In genomic region chr2:113142290-113142689, GRCh38 we compare ENCODE assay signal across 40 cellular contexts. TPM values are rescaled to one million over a fixed set of nuclear protein-coding genes. Genes with fewer than 3 reads are reported as not detected.
DNase-seq lines count a peak whose midpoint lies in the region; ATAC-seq, FAIRE-seq and TF ChIP-seq lines count a peak whose summit lies in the region.
"Had no signal": no experiment of that assay in that cellular context is flagged by ENCODE, and none has a peak within 500 bp of the region (broad histone marks: within the 10 kb centered on the region; RNA-seq: fewer than 3 reads in every experiment).

No MANE protein-coding gene starts in this region.

- no peak for DNase-seq in HepG2 (ENCODE audit: low spot score)
- DNase-seq in right lobe of liver: no peak
- DNase-seq in coronary artery (ENCODE audit: low spot score): peak; percentile 29
- peak; percentile 9 for DNase-seq in ecto neural progenitor cell (ENCODE audit: low spot score)
- peak; percentile 12 for DNase-seq in islet precursor cell
- DNase-seq in G401 (ENCODE audit: low spot score): no peak
- DNase-seq in DMS53 (lab: John Stamatoyannopoulos, UW): no peak
- DNase-seq: 8988T; ACHN; AML-193; BE2C; C1 segment of cervical spinal cord; Caco-2; Calu3; CD4-positive, alpha-beta memory T cell; CD4-positive, alpha-beta T cell; CD4-positive, CD25-positive, alpha-beta regulatory T cell; CD8-positive, alpha-beta memory T cell; COR-L47; DMS 273 treated with DMSO at 0.1 percent for 48 hours; DMS153; DMS79; DMS79 treated with DMSO at 0.1 percent for 48 hours; DND-41; EL had no signal

- TF ChIP-seq CTCF in HepG2 (CRISPR knock-in tag; IDR thresholded peaks at IDR 0.05) (no peak), right lobe of liver (IDR thresholded peaks at IDR 0.05) (no peak), coronary artery (IDR thresholded peaks at IDR 0.05) (no peak)

- no peak for TF ChIP-seq RAD21 in HepG2 (CRISPR knock-in tag; IDR thresholded peaks at IDR 0.05)

- FAIRE-seq in HepG2 (lab: Jason Lieb, UNC): no peak
- FAIRE-seq: A204.1, A549, D721Med had no signal

- H3K4me1 ChIP-seq in HepG2 (ENCODE audit: insufficient read depth, low read length) (peaks cover 30% of the 10 kb centered on the region), right lobe of liver (no peaks in the 10 kb centered on the region)
- H3K4me1 ChIP-seq: BE2C had no signal

- no peak overlapping the region for H2AFZ ChIP-seq in HepG2 (ENCODE audit: low read length)

- no peak overlapping the region for H3K4me2 ChIP-seq in HepG2 (ENCODE audit: low read depth, low read length)
- H3K4me2 ChIP-seq: A549; BLaER1; BLaER1 treated with 17β-estradiol and CSF1 and Interleukin-3, amounts not matched to agents 10 nM and 100 nM had no signal

- H3K36me3 ChIP-seq in HepG2 (replicated peaks in 1 of 2; ENCODE audit: control insufficient read depth in 1 of 2, insufficient read depth in 2 of 2, low read length in 2 of 2): no peaks in the 10 kb centered on the region
- no peaks in the 10 kb centered on the region for H3K36me3 ChIP-seq in right lobe of liver
- H3K36me3 ChIP-seq: BE2C; BLaER1; BLaER1 treated with 17β-estradiol and CSF1 and Interleukin-3, amounts not matched to agents 10 nM and 100 nM had no signal

- no peak for TF ChIP-seq POLR2A in HepG2 (IDR thresholded peaks at IDR 0.05; ENCODE audit: insufficient read depth in 1 of 2, low read depth in 2 of 2, low read length in 2 of 2)
- no peak for TF ChIP-seq POLR2A in right lobe of liver (IDR thresholded peaks at IDR 0.05)

- intact Hi-C loops in HepG2 (cut with micrococcal nuclease; ENCODE audit: unreplicated experiment) (no loop called here), right lobe of liver (cut with DNase I) (no loop called here)

- no TSS peak for BruUV-seq in HepG2 (replicated peaks; lab: Mats Ljungman, UMichigan)

- POLR2A ChIA-PET in HepG2 (lab: Yijun Ruan, JAX): interaction anchor here (1.4 to 1.7 kb wide), 2 partner anchors 13 to 23 kb away, joined by 7 read pairs; no protein-coding TSS in a partner anchor

- CTCF ChIA-PET in HepG2 (lab: Yijun Ruan, JAX; ENCODE audit: low intra/inter-chr PET ratio, low total read pairs): no interaction called here

- H4K20me1 ChIP-seq in HepG2 (ENCODE audit: insufficient read depth, low read length): no peaks in the 10 kb centered on the region
- H4K20me1 ChIP-seq: BLaER1; BLaER1 treated with 17β-estradiol and CSF1 and Interleukin-3, amounts not matched to agents 10 nM and 100 nM had no signal

- 35% methylated on average over 2 of the region's 2 CpGs for WGBS in HepG2 (ENCODE audit: low lambda C conversion rate)
- 96% methylated on average over 2 of the region's 2 CpGs for WGBS in right lobe of liver (ENCODE audit: insufficient coverage, low coverage, low lambda C conversion rate, missing lambda C conversion rate)

- H3K27ac ChIP-seq in HepG2 (ENCODE audit: extremely low read length, insufficient read depth, low read length) (no peak overlapping the region), right lobe of liver (no peak overlapping the region), coronary artery (no peak overlapping the region)
- H3K27ac ChIP-seq: 22Rv1; A549; BLaER1; BLaER1 treated with 17β-estradiol and CSF1 and Interleukin-3, amounts not matched to agents 10 nM and 100 nM; C4-2B had no signal

- H3K9ac ChIP-seq in HepG2 (ENCODE audit: insufficient read depth, low read depth, low read length): no peak overlapping the region
- H3K9ac ChIP-seq: BLaER1; BLaER1 treated with 17β-estradiol and CSF1 and Interleukin-3, amounts not matched to agents 10 nM and 100 nM had no signal

- H3K27me3 ChIP-seq in HepG2 (ENCODE audit: control insufficient read depth in 1 of 2, insufficient read depth in 2 of 2, low read length in 2 of 2) (peaks cover 0 to 11% of the 10 kb centered on the region in 2 experiments; a peak in 1 of 5 replicates), right lobe of liver (no peaks in the 10 kb centered on the region)
- H3K27me3 ChIP-seq: BE2C; BLaER1; BLaER1 treated with 17β-estradiol and CSF1 and Interleukin-3, amounts not matched to agents 10 nM and 100 nM had no signal

- H3K79me2 ChIP-seq in HepG2 (ENCODE audit: insufficient read depth, low read length): no peaks in the 10 kb centered on the region

- in situ Hi-C loops in HepG2 (cut with HindIII; ENCODE audit: extremely low pct_ligation_motif_present, low pct_unique_long_range_greater_than_20kb): no loop called here
- in situ Hi-C loops in G401 (cut with HindIII; ENCODE audit: low sequenced_read_pairs): no loop called here

- ATAC-seq in HepG2 (no peak), right lobe of liver (no peak), GM21825 (IDR thresholded peaks at IDR 0.05; ENCODE audit: unreplicated experiment) (no peak)
- ATAC-seq: A549; CD8-positive, alpha-beta T cell had no signal

- H3K9me3 ChIP-seq in HepG2 (ENCODE audit: low read length) (no peaks in the 10 kb centered on the region), right lobe of liver (no peaks in the 10 kb centered on the region)
- H3K9me3 ChIP-seq: BE2C, BLaER1, Caco-2 had no signal

- no peak for TF ChIP-seq EP300 in HepG2 (IDR thresholded peaks at IDR 0.05; ENCODE audit: low read depth in 2 of 2, low read length in 2 of 2)
- TF ChIP-seq EP300 in HepG2 (CRISPR knock-in tag; IDR thresholded peaks at IDR 0.05; ENCODE audit: borderline replicate concordance): no peak

- H3K4me3 ChIP-seq in HepG2 (replicated peaks in 1 of 3; ENCODE audit: insufficient read depth in 1 of 3, low read depth in 2 of 3, low read length in 3 of 3) (no peak overlapping the region), right lobe of liver (no peak overlapping the region), coronary artery (no peak overlapping the region)
- H3K4me3 ChIP-seq: A549; BLaER1; BLaER1 treated with 17β-estradiol and CSF1 and Interleukin-3, amounts not matched to agents 10 nM and 100 nM had no signal

RNA-seq across cellular contexts. Expression of gene IL1RN, which starts 14.9 kb away (rescaled TPM):
- 21.1 and 21.2 TPM in 2 replicates for total RNA-seq in HepG2 (2016; rRNA removed; fragmentation: Illumina TruSeq; extraction: Trizol)
- total RNA-seq in HepG2 (2016; cell fraction: cytosol; rRNA removed; fragmentation: Illumina TruSeq; extraction: Trizol; ENCODE audit: low read depth): 6.3 and 8.3 TPM in 2 replicates
- 21.0 and 24.7 TPM in 2 replicates for total RNA-seq in HepG2 (2016; cell fraction: insoluble cytoplasmic fraction; rRNA removed; fragmentation: Illumina TruSeq; extraction: Trizol)
- total RNA-seq in HepG2 (2016; cell fraction: membrane; rRNA removed; fragmentation: Illumina TruSeq; extraction: Trizol): 18.1 and 19.8 TPM in 2 replicates
- total RNA-seq in HepG2 (2016; cell fraction: nucleus; rRNA removed; fragmentation: Illumina TruSeq; extraction: Trizol): 16.3 and 16.9 TPM in 2 replicates
- polyA plus RNA-seq in HepG2 (2011; rRNA removed): 101 and 142 TPM in 2 replicates
- 92.3 and 115 TPM in 2 replicates for polyA plus RNA-seq in HepG2 (2011; cell fraction: cytosol; rRNA removed)
- 29.8 and 45.4 TPM in 2 replicates for polyA plus RNA-seq in HepG2 (2011; cell fraction: nucleus; rRNA removed)
- 96.1 and 98.3 TPM in 2 replicates for polyA plus RNA-seq in HepG2 (2012)
- polyA plus RNA-seq in HepG2 (2016; cell fraction: cytosol; fragmentation: Illumina TruSeq; extraction: Trizol; ENCODE audit: low read depth): 12.2 and 14.7 TPM in 2 replicates
- polyA plus RNA-seq in HepG2 (2016; cell fraction: insoluble cytoplasmic fraction; fragmentation: Illumina TruSeq; extraction: Trizol; ENCODE audit: low read depth): 46.6 and 48.4 TPM in 2 replicates
- 32.1 and 33.8 TPM in 2 replicates for polyA plus RNA-seq in HepG2 (2016; cell fraction: membrane; fragmentation: Illumina TruSeq; extraction: Trizol; ENCODE audit: low read depth)
- 23.4 and 24.9 TPM in 2 replicates for polyA plus RNA-seq in HepG2 (2016; cell fraction: nucleus; fragmentation: Illumina TruSeq; extraction: Trizol; ENCODE audit: insufficient read depth, low read depth)
- polyA minus RNA-seq in HepG2 (2011; rRNA and poly(A)+ RNA removed; ENCODE audit: low replicate concordance): 0.42 and 94.0 TPM in 2 replicates
- polyA minus RNA-seq in HepG2 (2011; cell fraction: cytosol; rRNA and poly(A)+ RNA removed): 35.5 and 37.1 TPM in 2 replicates
- polyA minus RNA-seq in HepG2 (2011; cell fraction: nucleus; rRNA and poly(A)+ RNA removed): 29.4 and 42.8 TPM in 2 replicates
- total RNA-seq in right lobe of liver: 10 to 100 TPM; 14.5 to 98.1 (median 43.9) TPM
- not detected in 2 replicates for total RNA-seq in G401 (2014; rRNA removed; shearing (Covaris generic))
- total RNA-seq: A172; A673; B cell; Caco-2; CD4-positive, CD25-positive, alpha-beta regulatory T cell; CD8-positive, alpha-beta T cell; Daoy had no signal
- polyA plus RNA-seq: AG04450; BJ; CD4-positive, alpha-beta memory T cell; CD8-positive, alpha-beta memory T cell had no signal

RNA-seq across cellular contexts. Expression of gene PSD4, which starts 31.5 kb away (rescaled TPM):
- total RNA-seq in HepG2 (2016; rRNA removed; fragmentation: Illumina TruSeq; extraction: Trizol) (8.6 and 9.4 TPM in 2 replicates), right lobe of liver (10 to 100 TPM; 38.0 to 77.8 (median 58.7) TPM)
- total RNA-seq in HepG2 (2016; cell fraction: cytosol; rRNA removed; fragmentation: Illumina TruSeq; extraction: Trizol; ENCODE audit: low read depth): 1.8 and 2.1 TPM in 2 replicates
- 6.4 and 9.6 TPM in 2 replicates for total RNA-seq in HepG2 (2016; cell fraction: insoluble cytoplasmic fraction; rRNA removed; fragmentation: Illumina TruSeq; extraction: Trizol)
- total RNA-seq in HepG2 (2016; cell fraction: membrane; rRNA removed; fragmentation: Illumina TruSeq; extraction: Trizol): 4.3 and 5.2 TPM in 2 replicates
- 10.2 and 10.4 TPM in 2 replicates for total RNA-seq in HepG2 (2016; cell fraction: nucleus; rRNA removed; fragmentation: Illumina TruSeq; extraction: Trizol)
- polyA plus RNA-seq in HepG2 (2011; rRNA removed): 5.8 and 9.1 TPM in 2 replicates
- polyA plus RNA-seq in HepG2 (2011; cell fraction: cytosol; rRNA removed): 4.3 and 4.7 TPM in 2 replicates
- polyA plus RNA-seq in HepG2 (2011; cell fraction: nucleus; rRNA removed): 34.6 and 36.0 TPM in 2 replicates
- polyA plus RNA-seq in HepG2 (2012): 9.7 and 12.9 TPM in 2 replicates
- 1.3 TPM in 2 replicates for polyA plus RNA-seq in HepG2 (2016; cell fraction: cytosol; fragmentation: Illumina TruSeq; extraction: Trizol; ENCODE audit: low read depth)
- polyA plus RNA-seq in HepG2 (2016; cell fraction: insoluble cytoplasmic fraction; fragmentation: Illumina TruSeq; extraction: Trizol; ENCODE audit: low read depth): 4.3 and 6.8 TPM in 2 replicates
- polyA plus RNA-seq in HepG2 (2016; cell fraction: membrane; fragmentation: Illumina TruSeq; extraction: Trizol; ENCODE audit: low read depth): 3.3 TPM in 2 replicates
- 14.7 and 15.0 TPM in 2 replicates for polyA plus RNA-seq in HepG2 (2016; cell fraction: nucleus; fragmentation: Illumina TruSeq; extraction: Trizol; ENCODE audit: insufficient read depth, low read depth)
- polyA minus RNA-seq in HepG2 (2011; rRNA and poly(A)+ RNA removed; ENCODE audit: low replicate concordance): 3.6 and 13.9 TPM in 2 replicates
- polyA minus RNA-seq in HepG2 (2011; cell fraction: cytosol; rRNA and poly(A)+ RNA removed): 5.2 and 5.3 TPM in 2 replicates
- polyA minus RNA-seq in HepG2 (2011; cell fraction: nucleus; rRNA and poly(A)+ RNA removed): 11.6 and 16.2 TPM in 2 replicates
- total RNA-seq in G401 (2014; rRNA removed; shearing (Covaris generic)): 0.25 TPM in 1 of 2 replicates, not detected in the other

Comparison
In these comparisons a context has a peak if more than half of its experiments do, and no peak if none do; other contexts are left out.
1. DNase-seq: peak in coronary artery (single experiment), ecto neural progenitor cell (single experiment) and islet precursor cell (single experiment); none in HepG2 (single experiment), right lobe of liver (0 of 3), G401 (single experiment) and DMS53 (single experiment).